ENCODE assay signal across 7 cellular contexts in genomic region chr17:8152112-8152775, GRCh38. TPM values are rescaled to one million over a fixed set of nuclear protein-coding genes. Genes with fewer than 3 reads are reported as not detected.
DNase-seq lines count a peak whose midpoint lies in the region; ATAC-seq and TF ChIP-seq lines count a peak whose summit lies in the region.

Gene PER1 (minus strand): TSS chr17:8152404. CDS start chr17:8150706, 1,698 bp downstream.

- ATAC-seq in upper lobe of right lung, result peak; percentile 65

- intact Hi-C loops in left ventricle myocardium inferior (cut with micrococcal nuclease), result no loop called here
- intact Hi-C loops in posterior vena cava (cut with DNase I), result no loop called here
- intact Hi-C loops in upper lobe of right lung (cut with DNase I), result no loop called here

- no peak for TF ChIP-seq CTCF in left ventricle myocardium inferior (IDR thresholded peaks at IDR 0.05; ENCODE audit: borderline replicate concordance)
- TF ChIP-seq CTCF in upper lobe of right lung (IDR thresholded peaks at IDR 0.05), result no peak

- H3K27ac ChIP-seq in angular gyrus (ENCODE audit: low read depth, low read length) (peak within 1 kb of the TSS; percentile 100), left ventricle myocardium inferior (replicated peaks) (peak within 1 kb of the TSS; percentile 99), upper lobe of right lung (peak within 1 kb of the TSS; percentile 100)

- peaks cover 41% of the 10 kb centered on the region for H3K36me3 ChIP-seq in left ventricle myocardium inferior
- H3K36me3 ChIP-seq in upper lobe of right lung, result peaks cover 46% of the 10 kb centered on the region

- peaks cover 69% of the 10 kb centered on the region for H3K4me1 ChIP-seq in left ventricle myocardium inferior
- H3K4me1 ChIP-seq in upper lobe of right lung, result peaks cover 39% of the 10 kb centered on the region

- H3K4me3 ChIP-seq in left ventricle myocardium inferior, result peak within 1 kb of the TSS; percentile 75
- peak within 1 kb of the TSS; percentile 85 for H3K4me3 ChIP-seq in upper lobe of right lung

- in situ Hi-C loops in GM18951 (cut with MboI; ENCODE audit: low sequenced_read_pairs, unreplicated experiment), result no loop called here

- no peaks in the 10 kb centered on the region for H3K27me3 ChIP-seq in left ventricle myocardium inferior (ENCODE audit: low read depth)
- H3K27me3 ChIP-seq in upper lobe of right lung, result no peaks in the 10 kb centered on the region

- DNase-seq in NCI-H1417 (lab: John Stamatoyannopoulos, UW) (peak; percentile 86 to 92 (median 90)), T-helper 2 cell (peak; percentile 66 to 88 (median 82)), left ventricle myocardium inferior (peak; percentile 98), posterior vena cava (ENCODE audit: low spot score) (peak; percentile 99), upper lobe of right lung (peak; percentile 99)

- H3K9me3 ChIP-seq in left ventricle myocardium inferior (replicated peaks) (no peaks in the 10 kb centered on the region), upper lobe of right lung (no peaks in the 10 kb centered on the region)

- peak; percentile 78 for TF ChIP-seq POLR2A in GM18951 (IDR thresholded peaks at IDR 0.05; ENCODE audit: extremely low read depth, insufficient read depth, insufficient read length)

RNA-seq across cellular contexts. Expression of gene PER1, which starts in this region (rescaled TPM):
- total RNA-seq in left ventricle myocardium inferior (109 TPM), posterior vena cava (100 to 1,000 TPM; 203 to 206 TPM), upper lobe of right lung (350 TPM)

Comparison
In these comparisons a context has a peak if more than half of its experiments do, and no peak if none do; other contexts are left out.
1. Peak in every context shown above with its lines: DNase-seq, ATAC-seq, H3K4me3 ChIP-seq and H3K27ac ChIP-seq.